Comparison of ENCODE assay signal across 16 cellular contexts in the genomic region with DNA sequence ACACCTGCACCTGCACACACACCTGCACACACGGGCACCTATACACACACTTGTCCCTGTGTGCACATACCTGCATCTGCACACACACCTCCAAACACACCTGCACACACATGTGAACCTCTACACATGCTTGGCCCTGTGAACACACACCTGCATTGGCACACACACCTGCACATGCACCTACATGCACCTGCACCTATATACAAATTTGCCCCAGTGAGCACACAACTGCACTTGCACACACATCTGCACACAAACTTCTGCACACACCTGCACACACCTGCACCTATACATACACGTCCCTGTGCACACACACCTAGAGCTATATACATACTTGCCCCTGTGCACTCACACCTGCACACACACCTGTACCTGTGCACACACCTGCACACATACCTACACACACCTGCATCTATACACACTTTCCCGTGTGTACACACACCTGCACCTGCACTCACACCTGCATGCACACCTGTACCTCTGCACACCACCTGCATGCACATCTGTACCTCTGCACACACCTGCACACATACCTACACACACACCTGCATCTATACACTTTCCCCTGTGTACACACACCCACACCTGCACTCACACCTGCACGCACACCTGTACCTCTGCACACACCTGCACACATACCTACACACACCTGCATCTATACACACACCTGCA. TPM values are rescaled to one million over a fixed set of nuclear protein-coding genes. Genes with fewer than 3 reads are reported as not detected.
DNase-seq lines count a peak whose midpoint lies in the region; ATAC-seq, FAIRE-seq and TF ChIP-seq lines count a peak whose summit lies in the region.
"Had no signal": no experiment of that assay in that cellular context is flagged by ENCODE, and none has a peak within 500 bp of the region (broad histone marks: within the 10 kb centered on the region; RNA-seq: fewer than 3 reads in every experiment).

No MANE protein-coding gene starts in this region.

- peaks cover 0 to 9% (median 0%) of the 10 kb centered on the region in 11 experiments; a peak in 3 of 22 replicates for H4K20me1 ChIP-seq in BLaER1 treated with 17β-estradiol and CSF1 and Interleukin-3, amounts not matched to agents 10 nM and 100 nM
- no peaks in the 10 kb centered on the region for H4K20me1 ChIP-seq in PC-9 (ENCODE audit: insufficient read depth)
- H4K20me1 ChIP-seq in HepG2 (ENCODE audit: insufficient read depth, low read length): no peaks in the 10 kb centered on the region
- H4K20me1 ChIP-seq in smooth muscle cell (ENCODE audit: low read depth): no peaks in the 10 kb centered on the region

- peak overlapping the region in 6 of 11 experiments; percentile 19 to 39 (median 26); a peak in 6 of 22 replicates for H3K4me2 ChIP-seq in BLaER1 treated with 17β-estradiol and CSF1 and Interleukin-3, amounts not matched to agents 10 nM and 100 nM
- H3K4me2 ChIP-seq in PC-9 (peak overlapping the region; percentile 48; the same call in 1 of the 2 replicates), HepG2 (ENCODE audit: low read depth, low read length) (no peak overlapping the region), smooth muscle cell (no peak overlapping the region)

- H3F3A ChIP-seq in PC-9 (ENCODE audit: insufficient read depth, low read depth) (peaks cover 33% of the 10 kb centered on the region), smooth muscle cell (ENCODE audit: low read depth) (peaks cover 5% of the 10 kb centered on the region)

- intact Hi-C loops in PC-9 (cut with micrococcal nuclease; ENCODE audit: unreplicated experiment) (loop anchor here (1.0 kb wide), 1 partner anchor 10 kb away; no protein-coding TSS in a partner anchor), HepG2 (cut with micrococcal nuclease; ENCODE audit: unreplicated experiment) (no loop called here)

- CTCF ChIA-PET in PC-9 (lab: Charles Lee) (no interaction called here), HepG2 (lab: Yijun Ruan, JAX; ENCODE audit: low intra/inter-chr PET ratio, low total read pairs) (no interaction called here)

- no peak for TF ChIP-seq EP300 in HepG2 (IDR thresholded peaks at IDR 0.05; ENCODE audit: low read depth in 2 of 2, low read length in 2 of 2)
- TF ChIP-seq EP300 in HepG2 (CRISPR knock-in tag; IDR thresholded peaks at IDR 0.05; ENCODE audit: borderline replicate concordance): no peak

- peaks cover 0 to 16% (median 9%) of the 10 kb centered on the region in 10 experiments; a peak in 17 of 20 replicates for H3K4me1 ChIP-seq in BLaER1 treated with 17β-estradiol and CSF1 and Interleukin-3, amounts not matched to agents 10 nM and 100 nM
- H3K4me1 ChIP-seq in PC-9 (replicated peaks; ENCODE audit: insufficient read depth): peaks cover 44% of the 10 kb centered on the region
- H3K4me1 ChIP-seq in HepG2 (ENCODE audit: insufficient read depth, low read length): peaks cover 47% of the 10 kb centered on the region
- no peaks in the 10 kb centered on the region for H3K4me1 ChIP-seq in smooth muscle cell (ENCODE audit: low read depth)

- 31% methylated on average over 4 of the region's 4 CpGs for WGBS in HepG2 (ENCODE audit: low lambda C conversion rate)
- WGBS in smooth muscle cell (ENCODE audit: low lambda C conversion rate): 85% methylated on average over 4 of the region's 4 CpGs

- no peak overlapping the region for H3K27ac ChIP-seq in BLaER1 treated with 17β-estradiol and CSF1 and Interleukin-3, amounts not matched to agents 10 nM and 100 nM
- no peak overlapping the region for H3K27ac ChIP-seq in PC-9
- no peak overlapping the region for H3K27ac ChIP-seq in HepG2 (ENCODE audit: extremely low read length, insufficient read depth, low read length)
- H3K27ac ChIP-seq in smooth muscle cell (ENCODE audit: low read depth): no peak overlapping the region
- H3K27ac ChIP-seq: heart left ventricle, pancreas, WERI-Rb-1 had no signal

- ATAC-seq in HepG2: no peak
- ATAC-seq in stimulated activated effector memory CD8-positive, alpha-beta T cell treated with anti-CD3 and anti-CD28 coated beads, Interleukin-12 subunit alpha, Interleukin-12 subunit beta, amount 100 ng/mL, for 72 hours: no peak
- ATAC-seq: activated CD8-positive, alpha-beta T cell treated with anti-CD3 and anti-CD28 coated beads, Interleukin-2, amount 10 ng/mL, durations not matched to agents 7 days and 5 days; heart left ventricle had no signal

- in situ Hi-C loops in HepG2 (cut with HindIII; ENCODE audit: extremely low pct_ligation_motif_present, low pct_unique_long_range_greater_than_20kb): no loop called here

- no peaks in the 10 kb centered on the region for H3K9me3 ChIP-seq in BLaER1 treated with 17β-estradiol and CSF1 and Interleukin-3, amounts not matched to agents 10 nM and 100 nM (replicated peaks in 1 of 11)
- H3K9me3 ChIP-seq in PC-9 (ENCODE audit: insufficient read depth, low read depth) (no peaks in the 10 kb centered on the region), HepG2 (ENCODE audit: low read length) (no peaks in the 10 kb centered on the region), smooth muscle cell (replicated peaks; ENCODE audit: low read depth) (no peaks in the 10 kb centered on the region)
- H3K9me3 ChIP-seq: heart left ventricle, pancreas had no signal

- H3K79me2 ChIP-seq in PC-9 (ENCODE audit: low read depth): no peaks in the 10 kb centered on the region
- no peaks in the 10 kb centered on the region for H3K79me2 ChIP-seq in HepG2 (ENCODE audit: insufficient read depth, low read length)
- H3K79me2 ChIP-seq in smooth muscle cell (ENCODE audit: low read depth): no peaks in the 10 kb centered on the region

- no peaks in the 10 kb centered on the region for H3K9me3 Mint-ChIP-seq in stimulated activated effector memory CD8-positive, alpha-beta T cell treated with anti-CD3 and anti-CD28 coated beads, Interleukin-12 subunit alpha, Interleukin-12 subunit beta, amount 100 ng/mL, for 72 hours
- H3K9me3 Mint-ChIP-seq: activated naive CD4-positive, alpha-beta T cell treated with anti-CD3 and anti-CD28 coated beads, Interleukin-2, amount 10 ng/mL, durations not matched to agents 7 days and 5 days; immature natural killer cell had no signal

- H2AFZ ChIP-seq in PC-9: no peak overlapping the region
- no peak overlapping the region for H2AFZ ChIP-seq in HepG2 (ENCODE audit: low read length)
- no peak overlapping the region for H2AFZ ChIP-seq in smooth muscle cell (ENCODE audit: low read depth)

- H3K27me3 ChIP-seq in BLaER1 treated with 17β-estradiol and CSF1 and Interleukin-3, amounts not matched to agents 10 nM and 100 nM: no peaks in the 10 kb centered on the region
- H3K27me3 ChIP-seq in PC-9 (ENCODE audit: insufficient read depth, low read depth) (peaks cover 5% of the 10 kb centered on the region; the same call in 1 of the 2 replicates), HepG2 (ENCODE audit: control insufficient read depth in 1 of 2, insufficient read depth in 2 of 2, low read length in 2 of 2) (no peaks in the 10 kb centered on the region), smooth muscle cell (ENCODE audit: low read depth) (peaks cover 4% of the 10 kb centered on the region)
- H3K27me3 ChIP-seq: heart left ventricle, pancreas had no signal

- peak overlapping the region; percentile 70 for H3K27ac Mint-ChIP-seq in stimulated activated effector memory CD8-positive, alpha-beta T cell treated with anti-CD3 and anti-CD28 coated beads, Interleukin-12 subunit alpha, Interleukin-12 subunit beta, amount 100 ng/mL, for 72 hours
- H3K27ac Mint-ChIP-seq: activated CD8-positive, alpha-beta T cell treated with anti-CD3 and anti-CD28 coated beads, Interleukin-2, amount 10 ng/mL, durations not matched to agents 7 days and 5 days; activated naive CD4-positive, alpha-beta T cell treated with anti-CD3 and anti-CD28 coated beads, Interleukin-2, amount 10 ng/mL, durations not matched to agents 7 days and 5 days; immature natural killer cell had no signal

- H3K36me3 ChIP-seq in BLaER1 treated with 17β-estradiol and CSF1 and Interleukin-3, amounts not matched to agents 10 nM and 100 nM: no peaks in the 10 kb centered on the region
- H3K36me3 ChIP-seq in PC-9 (ENCODE audit: low read depth) (no peaks in the 10 kb centered on the region), HepG2 (replicated peaks in 1 of 2; ENCODE audit: control insufficient read depth in 1 of 2, insufficient read depth in 2 of 2, low read length in 2 of 2) (no peaks in the 10 kb centered on the region), smooth muscle cell (ENCODE audit: low read depth) (no peaks in the 10 kb centered on the region)
- H3K36me3 ChIP-seq: heart left ventricle, pancreas, WERI-Rb-1 had no signal

- TF ChIP-seq CTCF in PC-9 (conservative IDR thresholded peaks at IDR 0.05) (no peak), HepG2 (CRISPR knock-in tag; IDR thresholded peaks at IDR 0.05) (no peak), smooth muscle cell (IDR thresholded peaks at IDR 0.05; ENCODE audit: borderline replicate concordance, insufficient read depth, poor library complexity, severe bottlenecking) (no peak)

- FAIRE-seq in HepG2 (lab: Jason Lieb, UNC): no peak
- FAIRE-seq: colon, pancreas had no signal

- H3K4me1 Mint-ChIP-seq in stimulated activated effector memory CD8-positive, alpha-beta T cell treated with anti-CD3 and anti-CD28 coated beads, Interleukin-12 subunit alpha, Interleukin-12 subunit beta, amount 100 ng/mL, for 72 hours: peaks cover 11% of the 10 kb centered on the region
- H3K4me1 Mint-ChIP-seq: activated naive CD4-positive, alpha-beta T cell treated with anti-CD3 and anti-CD28 coated beads, Interleukin-2, amount 10 ng/mL, durations not matched to agents 7 days and 5 days had no signal

- POLR2A ChIA-PET in PC-9 (lab: Charles Lee; ENCODE audit: unreplicated experiment): interaction anchor here (0.6 to 0.8 kb wide), 3 partner anchors 9 to 229 kb away, joined by 3 to 7 read pairs (median 4); no protein-coding TSS in a partner anchor
- POLR2A ChIA-PET in HepG2 (lab: Yijun Ruan, JAX): no interaction called here

- no peak overlapping the region for H3K4me3 Mint-ChIP-seq in stimulated activated effector memory CD8-positive, alpha-beta T cell treated with anti-CD3 and anti-CD28 coated beads, Interleukin-12 subunit alpha, Interleukin-12 subunit beta, amount 100 ng/mL, for 72 hours
- H3K4me3 Mint-ChIP-seq: activated CD8-positive, alpha-beta T cell treated with anti-CD3 and anti-CD28 coated beads, Interleukin-2, amount 10 ng/mL, durations not matched to agents 7 days and 5 days; activated naive CD4-positive, alpha-beta T cell treated with anti-CD3 and anti-CD28 coated beads, Interleukin-2, amount 10 ng/mL, durations not matched to agents 7 days and 5 days; immature natural killer cell; naive B cell had no signal

- no peak overlapping the region for H3K9ac ChIP-seq in BLaER1 treated with 17β-estradiol and CSF1 and Interleukin-3, amounts not matched to agents 10 nM and 100 nM
- H3K9ac ChIP-seq in HepG2 (ENCODE audit: insufficient read depth, low read depth, low read length) (no peak overlapping the region), smooth muscle cell (ENCODE audit: low read depth) (no peak overlapping the region)

- TF ChIP-seq RAD21 in HepG2 (CRISPR knock-in tag; IDR thresholded peaks at IDR 0.05): no peak

- no peak overlapping the region for H3K4me3 ChIP-seq in BLaER1 treated with 17β-estradiol and CSF1 and Interleukin-3, amounts not matched to agents 10 nM and 100 nM
- H3K4me3 ChIP-seq in PC-9 (no peak overlapping the region), HepG2 (replicated peaks in 1 of 3; ENCODE audit: insufficient read depth in 1 of 3, low read depth in 2 of 3, low read length in 3 of 3) (no peak overlapping the region), smooth muscle cell (no peak overlapping the region)
- H3K4me3 ChIP-seq: heart left ventricle, pancreas had no signal

- DNase-seq in PC-9: no peak
- DNase-seq in HepG2 (ENCODE audit: low spot score): no peak
- peak in 1 of 2 donors; percentile 15 for DNase-seq in stimulated activated effector memory CD8-positive, alpha-beta T cell treated with anti-CD3 and anti-CD28 coated beads, Interleukin-12 subunit alpha, Interleukin-12 subunit beta, amount 100 ng/mL, for 72 hours (ENCODE audit: low spot score in 2 of 2)
- no peak for DNase-seq in smooth muscle cell (lab: John Stamatoyannopoulos, UW; ENCODE audit: unreplicated experiment)
- no peak for DNase-seq in superior temporal gyrus (ENCODE audit: extremely low spot score)
- DNase-seq in GDM1 (lab: John Stamatoyannopoulos, UW): no peak
- DNase-seq: activated CD8-positive, alpha-beta T cell treated with anti-CD3 and anti-CD28 coated beads, Interleukin-2, amount 10 ng/mL, durations not matched to agents 7 days and 5 days; immature natural killer cell; naive B cell; stimulated activated CD4-positive, alpha-beta T cell treated with anti-CD3 and anti-CD28 coated beads, Interleukin-1b, Interleukin-23, amount 100 ng/mL, for 48 hours had no signal

- no TSS peak for BruUV-seq in PC-9 (replicated peaks; lab: Mats Ljungman, UMichigan)
- no TSS peak for BruUV-seq in HepG2 (replicated peaks; lab: Mats Ljungman, UMichigan)

- H3K9me2 ChIP-seq in PC-9 (ENCODE audit: insufficient read depth): no peaks in the 10 kb centered on the region

- no peaks in the 10 kb centered on the region for H3K36me3 Mint-ChIP-seq in stimulated activated effector memory CD8-positive, alpha-beta T cell treated with anti-CD3 and anti-CD28 coated beads, Interleukin-12 subunit alpha, Interleukin-12 subunit beta, amount 100 ng/mL, for 72 hours
- H3K36me3 Mint-ChIP-seq: activated naive CD4-positive, alpha-beta T cell treated with anti-CD3 and anti-CD28 coated beads, Interleukin-2, amount 10 ng/mL, durations not matched to agents 7 days and 5 days; immature natural killer cell had no signal

- TF ChIP-seq POLR2A in HepG2 (IDR thresholded peaks at IDR 0.05; ENCODE audit: insufficient read depth in 1 of 2, low read depth in 2 of 2, low read length in 2 of 2): no peak

RNA-seq across cellular contexts. Expression of a gene that starts 21.5 kb away (rescaled TPM):
- total RNA-seq in PC-9 (2021) (90.6 and 96.1 TPM in 2 replicates), HepG2 (2016; rRNA removed; fragmentation: Illumina TruSeq; extraction: Trizol) (16.0 and 29.8 TPM in 2 replicates), smooth muscle cell (42.7 and 52.0 TPM in 2 replicates)
- total RNA-seq in HepG2 (2016; cell fraction: cytosol; rRNA removed; fragmentation: Illumina TruSeq; extraction: Trizol; ENCODE audit: low read depth): 5.1 and 9.2 TPM in 2 replicates
- 14.3 and 34.5 TPM in 2 replicates for total RNA-seq in HepG2 (2016; cell fraction: insoluble cytoplasmic fraction; rRNA removed; fragmentation: Illumina TruSeq; extraction: Trizol)
- total RNA-seq in HepG2 (2016; cell fraction: membrane; rRNA removed; fragmentation: Illumina TruSeq; extraction: Trizol): 14.8 and 16.4 TPM in 2 replicates
- total RNA-seq in HepG2 (2016; cell fraction: nucleus; rRNA removed; fragmentation: Illumina TruSeq; extraction: Trizol): 37.9 and 47.2 TPM in 2 replicates
- polyA plus RNA-seq in HepG2 (2011; rRNA removed) (90.6 and 115 TPM in 2 replicates), smooth muscle cell (50.1 and 55.7 TPM in 2 replicates)
- 65.4 and 69.9 TPM in 2 replicates for polyA plus RNA-seq in HepG2 (2011; cell fraction: cytosol; rRNA removed)
- polyA plus RNA-seq in HepG2 (2011; cell fraction: nucleus; rRNA removed): 330 and 361 TPM in 2 replicates
- polyA plus RNA-seq in HepG2 (2012): 104 and 122 TPM in 2 replicates
- polyA plus RNA-seq in HepG2 (2016; cell fraction: cytosol; fragmentation: Illumina TruSeq; extraction: Trizol; ENCODE audit: low read depth): 3.8 and 4.2 TPM in 2 replicates
- 18.3 and 19.5 TPM in 2 replicates for polyA plus RNA-seq in HepG2 (2016; cell fraction: insoluble cytoplasmic fraction; fragmentation: Illumina TruSeq; extraction: Trizol; ENCODE audit: low read depth)
- 9.2 and 10.4 TPM in 2 replicates for polyA plus RNA-seq in HepG2 (2016; cell fraction: membrane; fragmentation: Illumina TruSeq; extraction: Trizol; ENCODE audit: low read depth)
- 89.7 and 92.4 TPM in 2 replicates for polyA plus RNA-seq in HepG2 (2016; cell fraction: nucleus; fragmentation: Illumina TruSeq; extraction: Trizol; ENCODE audit: insufficient read depth, low read depth)
- 56.1 and 65.1 TPM in 2 replicates for polyA minus RNA-seq in HepG2 (2011; rRNA and poly(A)+ RNA removed; ENCODE audit: low replicate concordance)
- 44.6 and 51.7 TPM in 2 replicates for polyA minus RNA-seq in HepG2 (2011; cell fraction: cytosol; rRNA and poly(A)+ RNA removed)
- polyA minus RNA-seq in HepG2 (2011; cell fraction: nucleus; rRNA and poly(A)+ RNA removed): 90.3 and 92.4 TPM in 2 replicates

Comparison
In these comparisons a context has a peak if more than half of its experiments do, and no peak if none do; other contexts are left out.
1. H3K4me2 ChIP-seq: peak in BLaER1 treated with 17β-estradiol and CSF1 and Interleukin-3, amounts not matched to agents 10 nM and 100 nM (6 of 11) and PC-9 (single experiment); none in HepG2 (single experiment) and smooth muscle cell (single experiment).